ENCODE assay signal across 17 cellular contexts in the genomic region with DNA sequence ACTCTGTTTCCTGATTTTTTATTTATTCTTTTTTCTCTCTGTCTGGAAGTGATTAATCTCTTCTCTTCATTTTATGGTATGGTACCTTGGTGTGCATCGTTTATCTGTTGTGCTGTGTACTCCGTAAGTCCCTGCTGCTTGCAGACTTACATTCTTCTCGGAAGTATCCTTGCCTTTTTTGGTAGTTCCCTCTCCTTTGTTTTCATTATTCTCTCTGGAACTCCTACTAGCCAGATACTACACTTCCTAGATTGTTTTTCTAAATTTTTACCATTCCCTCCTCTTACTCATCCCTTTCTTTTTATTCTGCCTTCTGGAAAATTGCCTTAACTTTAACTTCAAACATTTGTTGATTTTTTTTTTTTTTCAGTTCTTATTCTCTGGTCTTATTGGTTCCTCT. TPM values are rescaled to one million over a fixed set of nuclear protein-coding genes. Genes with fewer than 3 reads are reported as not detected.
A peak's percentile ranks its signal among the peaks of the same experiment; 100 is the strongest.
DNase-seq lines count a peak whose midpoint lies in the region; ATAC-seq, FAIRE-seq and TF ChIP-seq lines count a peak whose summit lies in the region.
"Had no signal": no experiment of that assay in that cellular context is flagged by ENCODE, and none has a peak within 500 bp of the region (broad histone marks: within the 10 kb centered on the region; RNA-seq: fewer than 3 reads in every experiment).

No MANE protein-coding gene starts in this region.

- CTCF ChIA-PET in H1 (lab: Charles Lee; ENCODE audit: partially characterized antibody) = interaction anchor here (1.0 kb wide), 1 partner anchor 26 kb away, joined by 3 read pairs; no protein-coding TSS in a partner anchor
- CTCF ChIA-PET in activated CD4-positive, alpha-beta T cell treated with anti-CD3 and anti-CD28 coated beads, Interleukin-2, amount 10 ng/mL, durations not matched to agents 7 days and 5 days (lab: Charles Lee) = interaction anchor here (1.5 kb wide), 1 partner anchor 10 kb away, joined by 3 read pairs; no protein-coding TSS in a partner anchor

- peak overlapping the region in 1 of 6 donors; percentile 7 for H3K27ac Mint-ChIP-seq in naive B cell
- H3K27ac Mint-ChIP-seq in activated CD4-positive, alpha-beta T cell treated with anti-CD3 and anti-CD28 coated beads, Interleukin-2, amount 10 ng/mL, durations not matched to agents 7 days and 5 days = no peak overlapping the region

- H3K23ac ChIP-seq in H1 (ENCODE audit: insufficient read length) = no peak overlapping the region
- no peak overlapping the region for H3K23ac ChIP-seq in neuronal stem cell (ENCODE audit: low read depth, low read length, poor library complexity)

- H3K14ac ChIP-seq in H1 (ENCODE audit: insufficient read length) = no peak overlapping the region
- no peak overlapping the region for H3K14ac ChIP-seq in neuronal stem cell (ENCODE audit: low read length)

- H2AFZ ChIP-seq in ACC112 (ENCODE audit: low read length, unreplicated experiment) = no peak overlapping the region
- H2AFZ ChIP-seq in GM23248 = no peak overlapping the region
- H2AFZ ChIP-seq in H1 (ENCODE audit: low read length) = no peak overlapping the region
- no peak overlapping the region for H2AFZ ChIP-seq in neuronal stem cell (ENCODE audit: low read length)

- DNase-seq in GM23248 (peak; percentile 38), H1 (ENCODE audit: low read depth in 1 of 2, low spot score in 2 of 2) (no peak), naive B cell (no peak), Ammon's horn (ENCODE audit: low spot score) (no peak), RCC 7860 (ENCODE audit: low spot score) (no peak), neuronal stem cell (ENCODE audit: low spot score) (no peak)
- no peak for DNase-seq in activated CD4-positive, alpha-beta T cell treated with anti-CD3 and anti-CD28 coated beads, Interleukin-2, amount 10 ng/mL, durations not matched to agents 7 days and 5 days
- DNase-seq: activated effector memory CD4-positive, alpha-beta T cell treated with Interleukin-2 at 50 U/mL for 16 hours; COR-L47; lower lobe of right lung; natural killer cell; NCI-H2029; NCI-H524; Right ventricle myocardium superior; T-helper 1 cell had no signal

- no peaks in the 10 kb centered on the region; the same call in 1 of the 2 replicates for H4K20me1 ChIP-seq in GM23248 (ENCODE audit: insufficient read depth)
- no peaks in the 10 kb centered on the region for H4K20me1 ChIP-seq in H1 (replicated peaks in 1 of 2; ENCODE audit: control insufficient read depth in 1 of 2, insufficient read depth in 2 of 2, low read length in 2 of 2)

- H3K9me3 Mint-ChIP-seq in naive B cell = peaks cover 0 to 13% (median 1%) of the 10 kb centered on the region in 7 donors
- H3K9me3 Mint-ChIP-seq in activated CD4-positive, alpha-beta T cell treated with anti-CD3 and anti-CD28 coated beads, Interleukin-2, amount 10 ng/mL, durations not matched to agents 7 days and 5 days = peaks cover 2% of the 10 kb centered on the region

- H3K27ac ChIP-seq in ACC112 (ENCODE audit: low read depth, low read length) (peak overlapping the region; percentile 18; the same call in 1 of the 2 replicates), GM23248 (no peak overlapping the region), H1 (ENCODE audit: low read depth, low read length) (no peak overlapping the region), neuronal stem cell (replicated peaks; ENCODE audit: low read length) (no peak overlapping the region)
- H3K27ac ChIP-seq: lower lobe of right lung had no signal

- no peak for ATAC-seq in naive B cell (ENCODE audit: low read depth in 2 of 2)
- ATAC-seq: lower lobe of right lung, natural killer cell had no signal

- H3K27me3 ChIP-seq in ACC112 (ENCODE audit: insufficient read depth, low read length) (no peaks in the 10 kb centered on the region), GM23248 (replicated peaks; ENCODE audit: insufficient read depth) (no peaks in the 10 kb centered on the region), H1 (replicated peaks in 1 of 4; ENCODE audit: control insufficient read depth in 3 of 4, extremely low read depth in 1 of 4, insufficient read depth in 3 of 4, low read length in 3 of 4) (no peaks in the 10 kb centered on the region), neuronal stem cell (ENCODE audit: control insufficient read depth in 3 of 3, insufficient read depth in 3 of 3, low read depth in 1 of 3, low read length in 3 of 3) (no peaks in the 10 kb centered on the region)

- H2AK5ac ChIP-seq in H1 (ENCODE audit: low read depth, low read length) = no peak overlapping the region
- H2AK5ac ChIP-seq in neuronal stem cell (ENCODE audit: low read depth, low read length) = no peak overlapping the region

- in situ Hi-C loops in GM23248 (cut with MboI) = no loop called here

- H3K4me3 Mint-ChIP-seq in naive B cell = peak overlapping the region in 5 of 8 donors; percentile 17 to 55 (median 25)
- H3K4me3 Mint-ChIP-seq in activated CD4-positive, alpha-beta T cell treated with anti-CD3 and anti-CD28 coated beads, Interleukin-2, amount 10 ng/mL, durations not matched to agents 7 days and 5 days = no peak overlapping the region
- H3K4me3 Mint-ChIP-seq: natural killer cell had no signal

- no peaks in the 10 kb centered on the region for H3K9me2 ChIP-seq in GM23248 (ENCODE audit: insufficient read depth)

- H2BK12ac ChIP-seq in H1 (ENCODE audit: low read depth, low read length) (no peak overlapping the region), neuronal stem cell (ENCODE audit: low read length) (no peak overlapping the region)

- peaks cover 11 to 13% of the 10 kb centered on the region in 2 donors for H3K36me3 Mint-ChIP-seq in naive B cell
- H3K36me3 Mint-ChIP-seq in activated CD4-positive, alpha-beta T cell treated with anti-CD3 and anti-CD28 coated beads, Interleukin-2, amount 10 ng/mL, durations not matched to agents 7 days and 5 days (ENCODE audit: low read depth) = peaks cover 5% of the 10 kb centered on the region
- H3K36me3 Mint-ChIP-seq: natural killer cell had no signal

- TF ChIP-seq POLR2A in H1 (IDR thresholded peaks at IDR 0.05; ENCODE audit: control extremely low read depth in 1 of 2, low read depth in 2 of 2, low read length in 2 of 2) = no peak

- no peak for TF ChIP-seq EP300 in H1 (IDR thresholded peaks at IDR 0.05; ENCODE audit: borderline replicate concordance in 1 of 2, low read depth in 2 of 2, low read length in 2 of 2)

- H3K56ac ChIP-seq in H1 (replicated peaks; ENCODE audit: insufficient read length, low read depth, low read length) = no peak overlapping the region

- H3K23me2 ChIP-seq in H1 (ENCODE audit: low read depth, low read length) = no peaks in the 10 kb centered on the region

- TF ChIP-seq CTCF in H1 (IDR thresholded peaks at IDR 0.05; ENCODE audit: control extremely low read depth in 1 of 3, insufficient read depth in 1 of 3, low read depth in 1 of 3, low read length in 3 of 3) = no peak

- no peak overlapping the region for H4K91ac ChIP-seq in H1 (replicated peaks; ENCODE audit: insufficient read length, low read length)
- H4K91ac ChIP-seq in neuronal stem cell (ENCODE audit: low read depth, low read length, poor library complexity) = no peak overlapping the region

- H3K18ac ChIP-seq in H1 (ENCODE audit: extremely low read depth, low read length) = no peak overlapping the region
- H3K18ac ChIP-seq in neuronal stem cell (ENCODE audit: low read length) = no peak overlapping the region

- no peak overlapping the region for H2BK5ac ChIP-seq in H1 (ENCODE audit: low read depth, low read length)
- no peak overlapping the region for H2BK5ac ChIP-seq in neuronal stem cell (ENCODE audit: low read length)

- H3K9ac ChIP-seq in GM23248 (no peak overlapping the region), H1 (replicated peaks in 1 of 4; ENCODE audit: extremely low read depth in 1 of 4, low read depth in 3 of 4, low read length in 3 of 4) (no peak overlapping the region), neuronal stem cell (ENCODE audit: low read depth, low read length, poor library complexity) (no peak overlapping the region)

- H2BK20ac ChIP-seq in H1 (ENCODE audit: low read length) = no peak overlapping the region

- H3K4me2 ChIP-seq in GM23248 (ENCODE audit: unreplicated experiment) = peak overlapping the region; percentile 42
- no peak overlapping the region for H3K4me2 ChIP-seq in H1 (ENCODE audit: insufficient read depth in 1 of 2, low read depth in 2 of 2, low read length in 2 of 2)
- H3K4me2 ChIP-seq in neuronal stem cell (ENCODE audit: insufficient read depth, low read length, poor library complexity, severe bottlenecking) = no peak overlapping the region

- H2BK15ac ChIP-seq in H1 (ENCODE audit: low read length) (no peak overlapping the region), neuronal stem cell (ENCODE audit: low read length) (no peak overlapping the region)

- H3K27me3 Mint-ChIP-seq in naive B cell = no peaks in the 10 kb centered on the region
- H3K27me3 Mint-ChIP-seq in activated CD4-positive, alpha-beta T cell treated with anti-CD3 and anti-CD28 coated beads, Interleukin-2, amount 10 ng/mL, durations not matched to agents 7 days and 5 days = no peaks in the 10 kb centered on the region

- no peaks in the 10 kb centered on the region for H3K79me1 ChIP-seq in H1 (ENCODE audit: low read depth, low read length)
- no peaks in the 10 kb centered on the region for H3K79me1 ChIP-seq in neuronal stem cell (ENCODE audit: low read depth, low read length)

- H4K8ac ChIP-seq in H1 (ENCODE audit: extremely low read depth, insufficient read depth, low read length) (no peak overlapping the region), neuronal stem cell (ENCODE audit: low read depth, low read length) (no peak overlapping the region)

- H3K79me2 ChIP-seq in ACC112 (ENCODE audit: control insufficient read depth, insufficient read depth, low read length, unreplicated experiment) = peaks cover 54% of the 10 kb centered on the region
- H3K79me2 ChIP-seq in GM23248 (ENCODE audit: insufficient read depth) = peaks cover 97% of the 10 kb centered on the region
- peaks cover 0 to 36% of the 10 kb centered on the region in 2 experiments; a peak in 2 of 4 replicates for H3K79me2 ChIP-seq in H1 (ENCODE audit: control insufficient read depth in 1 of 2, insufficient read depth in 2 of 2, low read length in 2 of 2)

- H3K9me3 ChIP-seq in GM23248 (ENCODE audit: low read depth) (no peaks in the 10 kb centered on the region), H1 (ENCODE audit: insufficient read depth in 2 of 2, low read depth in 1 of 2, low read length in 1 of 2) (no peaks in the 10 kb centered on the region), neuronal stem cell (replicated peaks in 1 of 2; ENCODE audit: control insufficient read depth in 2 of 2, insufficient read depth in 1 of 2, low read depth in 1 of 2, low read length in 2 of 2) (peaks cover 0 to 9% of the 10 kb centered on the region in 2 donors)

- no peak overlapping the region for H2BK120ac ChIP-seq in H1 (replicated peaks; ENCODE audit: low read depth, low read length)
- H2BK120ac ChIP-seq in neuronal stem cell (ENCODE audit: low read depth, low read length) = no peak overlapping the region

- WGBS in GM23248 (ENCODE audit: low coverage in 1 of 2, low lambda C conversion rate in 2 of 2, missing lambda C conversion rate in 2 of 2), 2 experiments = 9 to 16% methylated on average over 3 of the region's 3 CpGs
- 71% methylated on average over 3 of the region's 3 CpGs; no CpG with 5 or more reads in 1 of the 2 experiments for WGBS in H1 (ENCODE audit: extremely low coverage in 1 of 2, insufficient coverage in 1 of 2, insufficient read length in 1 of 2, insufficient replicate concordance in 2 of 2, low coverage in 1 of 2, low lambda C conversion rate in 2 of 2, missing lambda C conversion rate in 1 of 2), 2 experiments
- WGBS in neuronal stem cell (ENCODE audit: extremely low coverage in 2 of 2, insufficient read length in 2 of 2, insufficient replicate concordance in 1 of 2), 2 donors = no CpG with 5 or more reads among the region's 3 CpGs

- no peak for FAIRE-seq in H1 (lab: Jason Lieb, UNC)
- FAIRE-seq in RCC 7860 (lab: Jason Lieb, UNC) = no peak
- FAIRE-seq: endothelial cell of umbilical vein had no signal

- peaks cover 38 to 45% (median 44%) of the 10 kb centered on the region in 3 donors for H3K4me1 Mint-ChIP-seq in naive B cell
- peaks cover 13% of the 10 kb centered on the region for H3K4me1 Mint-ChIP-seq in activated CD4-positive, alpha-beta T cell treated with anti-CD3 and anti-CD28 coated beads, Interleukin-2, amount 10 ng/mL, durations not matched to agents 7 days and 5 days

- no peaks in the 10 kb centered on the region; the same call in 1 of the 2 replicates for H3K36me3 ChIP-seq in ACC112 (ENCODE audit: insufficient read depth, low read length)
- H3K36me3 ChIP-seq in GM23248 (ENCODE audit: low read depth) = no peaks in the 10 kb centered on the region
- no peaks in the 10 kb centered on the region for H3K36me3 ChIP-seq in H1 (ENCODE audit: control insufficient read depth in 2 of 4, insufficient read depth in 4 of 4, low read length in 3 of 4)
- no peaks in the 10 kb centered on the region for H3K36me3 ChIP-seq in neuronal stem cell (replicated peaks in 1 of 2; ENCODE audit: control insufficient read depth in 2 of 2, insufficient read depth in 2 of 2, low read length in 2 of 2)
- H3K36me3 ChIP-seq: lower lobe of right lung had no signal

- TF ChIP-seq RAD21 in H1 (IDR thresholded peaks at IDR 0.05 in 1 of 2, conservative IDR thresholded peaks at IDR 0.05 in 1 of 2; ENCODE audit: low read depth in 2 of 2, low read length in 2 of 2) = no peak

- H3F3A ChIP-seq in GM23248 (ENCODE audit: insufficient read depth) = peaks cover 23% of the 10 kb centered on the region

- POLR2A ChIA-PET in H1 (lab: Charles Lee; ENCODE audit: partially characterized antibody) = interaction anchor here (1.2 kb wide), 1 partner anchor 26 kb away, joined by 3 read pairs; no protein-coding TSS in a partner anchor
- POLR2A ChIA-PET in activated CD4-positive, alpha-beta T cell treated with anti-CD3 and anti-CD28 coated beads, Interleukin-2, amount 10 ng/mL, durations not matched to agents 7 days and 5 days (lab: Charles Lee) = interaction anchor here (0.6 kb wide), 1 partner anchor 82 kb away, joined by 3 read pairs; no protein-coding TSS in a partner anchor

- no peak overlapping the region for H4K5ac ChIP-seq in H1 (ENCODE audit: insufficient read length, low read depth, low read length)

- H3K4me1 ChIP-seq in ACC112 (ENCODE audit: control insufficient read depth, insufficient read depth, low read length, unreplicated experiment) = peaks cover 37% of the 10 kb centered on the region
- H3K4me1 ChIP-seq in GM23248 (ENCODE audit: insufficient read depth) = peaks cover 18% of the 10 kb centered on the region
- H3K4me1 ChIP-seq in H1 (replicated peaks in 1 of 4; ENCODE audit: control insufficient read depth in 3 of 4, insufficient read depth in 4 of 4, low read length in 3 of 4) = peaks cover 0 to 5% (median 0%) of the 10 kb centered on the region in 4 experiments; a peak in 1 of 7 replicates
- peaks cover 0 to 7% of the 10 kb centered on the region in 2 donors for H3K4me1 ChIP-seq in neuronal stem cell (ENCODE audit: control insufficient read depth in 2 of 2, insufficient read depth in 1 of 2, low read depth in 1 of 2, low read length in 2 of 2)

- no peak overlapping the region for H3K4ac ChIP-seq in H1 (replicated peaks; ENCODE audit: insufficient read length, low read depth, low read length)
- no peak overlapping the region for H3K4ac ChIP-seq in neuronal stem cell (ENCODE audit: low read length)

- H3K4me3 ChIP-seq in ACC112 (ENCODE audit: low read depth, low read length) (peak overlapping the region; percentile 62), GM23248 (peak overlapping the region; percentile 14; the same call in 1 of the 2 replicates), H1 (ENCODE audit: extremely low read depth in 1 of 4, insufficient read depth in 2 of 4, low read depth in 3 of 4, low read length in 4 of 4) (no peak overlapping the region), neuronal stem cell (ENCODE audit: low read length in 2 of 2) (no peak overlapping the region)
- H3K4me3 ChIP-seq: lower lobe of right lung had no signal

RNA-seq across cellular contexts. Expression of a gene that starts 27.2 kb away (rescaled TPM):
- 22.5 and 23.8 TPM in 2 replicates for total RNA-seq in GM23248 (2014; rRNA removed; shearing (Covaris generic))
- polyA plus RNA-seq in GM23248 (2016; fragmentation: Nextera tagmentation; extraction: Ambion mirVana) (8.3 and 8.5 TPM in 2 replicates), H1 (2011; rRNA removed) (1.6 and 4.8 TPM in 2 replicates), naive B cell (ENCODE audit: low read depth in 6 of 6) (10 to 100 TPM; 14.8 to 30.1 (median 22.9) TPM)
- total RNA-seq in H1 (2021; fragmentation: NEBNext Ultra II Directional; extraction: Animal tissue kit (Norgen Biotek cat#: 25700)) = 11.3 and 14.1 TPM in 2 replicates
- 2.1 TPM for polyA plus RNA-seq in H1 (2011; cell fraction: cytosol; rRNA removed)
- 1.2 TPM for polyA plus RNA-seq in H1 (2011; cell fraction: nucleus; rRNA removed)
- polyA plus RNA-seq in H1 (2012, experiment 1 of 2) = 3.1 to 9.4 TPM (median 4.4 TPM) in 4 replicates
- polyA plus RNA-seq in H1 (2012, experiment 2 of 2) = 0.16 TPM
- polyA plus RNA-seq in H1 (2013, experiment 1 of 2) = 3.7 TPM
- polyA plus RNA-seq in H1 (2013, experiment 2 of 2) = 3.9 TPM
- 7.8 and 12.4 TPM in 2 replicates for polyA minus RNA-seq in H1 (2011; rRNA and poly(A)+ RNA removed)
- polyA minus RNA-seq in H1 (2011; cell fraction: cytosol; rRNA and poly(A)+ RNA removed) = 6.5 TPM
- polyA minus RNA-seq in H1 (2011; cell fraction: nucleus; rRNA and poly(A)+ RNA removed) = 15.5 TPM
- 10 to 100 TPM; 23.4 to 28.0 TPM for total RNA-seq in activated CD4-positive, alpha-beta T cell treated with anti-CD3 and anti-CD28 coated beads, Interleukin-2, amount 10 ng/mL, durations not matched to agents 7 days and 5 days
- polyA plus RNA-seq in neuronal stem cell (2013, experiment 1 of 2) = 7.3 TPM
- 7.6 TPM for polyA plus RNA-seq in neuronal stem cell (2013, experiment 2 of 2)

Comparison
In these comparisons a context has a peak if more than half of its experiments do, and no peak if none do; other contexts are left out.
1. H3K4me3 ChIP-seq: peak in ACC112 (single experiment) and GM23248 (single experiment); none in H1 (0 of 4) and neuronal stem cell (0 of 2).